ENCODE assay signal across 1 cellular context in genomic region chr1:9767964-9768668, GRCh38.
TF ChIP-seq lines count a peak whose summit lies in the region.

No MANE protein-coding gene starts in this region.

TF ChIP-seq in SK-N-SH treated with all-trans-retinoic acid at 6 μM for 48 hours, 23 proteins besides CTCF, POLR2A, EP300 and RAD21 (continued from another document):
- TF ChIP-seq TSHZ2 (CRISPR knock-in tag; IDR thresholded peaks at IDR 0.05) (no peak), CREB5 (CRISPR knock-in tag; IDR thresholded peaks at IDR 0.05; ENCODE audit: low read depth) (no peak), ZNF70 (CRISPR knock-in tag; IDR thresholded peaks at IDR 0.05) (no peak), RARB (CRISPR knock-in tag; IDR thresholded peaks at IDR 0.05) (no peak)
TF ChIP-seq in SK-N-SH treated with all-trans-retinoic acid at 6 μM for 48 hours: peak in this region for 0.
